18 cellular contexts compared by ENCODE assay signal in genomic region chr7:157441023-157441399, GRCh38.
DNase-seq lines count a peak whose midpoint lies in the region; ATAC-seq and TF ChIP-seq lines count a peak whose summit lies in the region.
"Had no signal": no experiment of that assay in that cellular context is flagged by ENCODE, and none has a peak within 500 bp of the region (broad histone marks: within the 10 kb centered on the region; RNA-seq: fewer than 3 reads in every experiment).

No MANE protein-coding gene starts in this region.

- no peak for TF ChIP-seq CTCF in OCI-LY3 (IDR thresholded peaks at IDR 0.05; ENCODE audit: low read depth, low read length)
- no peak for TF ChIP-seq CTCF in lower lobe of right lung (IDR thresholded peaks at IDR 0.05)
- TF ChIP-seq CTCF in spleen (IDR thresholded peaks at IDR 0.05 in 8 of 11, conservative IDR thresholded peaks at IDR 0.05 in 3 of 11): no peak
- no peak for TF ChIP-seq CTCF in A673 (conservative IDR thresholded peaks at IDR 0.05; ENCODE audit: low read depth, low read length)
- TF ChIP-seq CTCF in foreskin fibroblast (IDR thresholded peaks at IDR 0.05; ENCODE audit: low read depth, low read length): no peak

- H3K9ac ChIP-seq in OCI-LY3 (ENCODE audit: low read length): no peak overlapping the region

- H3K27ac Mint-ChIP-seq in activated naive CD4-positive, alpha-beta T cell treated with anti-CD3 and anti-CD28 coated beads for 36 hours: no peak overlapping the region

- ATAC-seq in lower lobe of right lung: no peak
- ATAC-seq: GM12878, Panc1 had no signal

- 91 to 96% (median 94%) methylated on average over 8 to 17 of the region's 17 CpGs for WGBS in spleen, 5 donors

- CTCF ChIA-PET in activated naive CD4-positive, alpha-beta T cell treated with anti-CD3 and anti-CD28 coated beads for 36 hours (lab: Charles Lee): no interaction called here
- CTCF ChIA-PET in A673 (lab: Charles Lee): interaction anchor here (1.1 kb wide), 1 partner anchor 202 kb away, joined by 5 read pairs; no protein-coding TSS in a partner anchor

- TF ChIP-seq POLR2A in spleen (IDR thresholded peaks at IDR 0.05): no peak

- no peaks in the 10 kb centered on the region for H3K79me2 ChIP-seq in OCI-LY3 (ENCODE audit: low read length)

- no peaks in the 10 kb centered on the region for H3K27me3 Mint-ChIP-seq in activated naive CD4-positive, alpha-beta T cell treated with anti-CD3 and anti-CD28 coated beads for 36 hours (ENCODE audit: low read depth)

- H3K27ac ChIP-seq in OCI-LY3 (ENCODE audit: low read length) (no peak overlapping the region), lower lobe of right lung (no peak overlapping the region), spleen (no peak overlapping the region), A673 (ENCODE audit: low read depth, low read length, poor library complexity, severe bottlenecking) (no peak overlapping the region)

- no peak overlapping the region for H3K4me3 Mint-ChIP-seq in activated naive CD4-positive, alpha-beta T cell treated with anti-CD3 and anti-CD28 coated beads for 36 hours

- H3K4me3 ChIP-seq in OCI-LY3 (ENCODE audit: low read length) (no peak overlapping the region), lower lobe of right lung (no peak overlapping the region), spleen (no peak overlapping the region), A673 (ENCODE audit: low read depth, low read length, poor library complexity, severe bottlenecking) (no peak overlapping the region), foreskin fibroblast (ENCODE audit: low read depth in 1 of 2, low read length in 2 of 2) (no peak overlapping the region)
- H3K4me3 ChIP-seq: GM12878 had no signal

- peak; percentile 22 for DNase-seq in NOMO-1 treated with DMSO at 0.1 percent for 48 hours (lab: John Stamatoyannopoulos, UW; ENCODE audit: unreplicated experiment)
- no peak for DNase-seq in NOMO-1 treated with dmso at 0.1 percent for 144 hours (lab: John Stamatoyannopoulos, UW; ENCODE audit: unreplicated experiment)
- DNase-seq in lower lobe of right lung: peak; percentile 18
- peak; percentile 59 for DNase-seq in spleen
- no peak for DNase-seq in activated naive CD4-positive, alpha-beta T cell treated with anti-CD3 and anti-CD28 coated beads for 36 hours
- DNase-seq in A673 (ENCODE audit: low spot score): no peak
- no peak for DNase-seq in foreskin fibroblast
- DNase-seq: 8988T, H7, Karpas-422, NCI-H146, NCI-H2107, NCI-H226, NCI-H526, SHP77 treated with DMSO at 0.1 percent for 48 hours had no signal

- H3K4me1 ChIP-seq in OCI-LY3 (ENCODE audit: low read length): peaks cover 5% of the 10 kb centered on the region; the same call in 1 of the 2 replicates
- H3K4me1 ChIP-seq in lower lobe of right lung: no peaks in the 10 kb centered on the region
- H3K4me1 ChIP-seq in spleen: no peaks in the 10 kb centered on the region
- H3K4me1 ChIP-seq in A673 (ENCODE audit: insufficient read depth, low read length, poor library complexity, severe bottlenecking): no peaks in the 10 kb centered on the region

- BruUV-seq in A673 (replicated peaks; lab: Mats Ljungman, UMichigan): no TSS peak

- no peaks in the 10 kb centered on the region for H3K9me3 Mint-ChIP-seq in activated naive CD4-positive, alpha-beta T cell treated with anti-CD3 and anti-CD28 coated beads for 36 hours

- H3K9me3 ChIP-seq in OCI-LY3 (ENCODE audit: insufficient read depth, low read length) (no peaks in the 10 kb centered on the region), lower lobe of right lung (no peaks in the 10 kb centered on the region), spleen (no peaks in the 10 kb centered on the region), A673 (ENCODE audit: low read depth, low read length, poor library complexity, severe bottlenecking) (no peaks in the 10 kb centered on the region)

- POLR2A ChIA-PET in A673 (lab: Charles Lee; ENCODE audit: low non-redundant PET): no interaction called here

- 0 out of 2 replicates have a peak overlapping the region, but pooled peaks have one; percentile 7 for H3K4me2 ChIP-seq in OCI-LY3 (ENCODE audit: low read length)

- no peaks in the 10 kb centered on the region for H3K27me3 ChIP-seq in OCI-LY3 (ENCODE audit: low read depth, low read length)
- no peaks in the 10 kb centered on the region for H3K27me3 ChIP-seq in lower lobe of right lung (ENCODE audit: low read depth)
- peaks cover 0 to 7% (median 0%) of the 10 kb centered on the region in 7 donors for H3K27me3 ChIP-seq in spleen (replicated peaks in 1 of 7)
- H3K27me3 ChIP-seq in A673 (replicated peaks; ENCODE audit: insufficient read depth, low read depth, low read length, poor library complexity): peaks cover 8% of the 10 kb centered on the region

- H4K20me1 ChIP-seq in OCI-LY3 (ENCODE audit: insufficient read depth, low read length): no peaks in the 10 kb centered on the region

- H3K4me1 Mint-ChIP-seq in activated naive CD4-positive, alpha-beta T cell treated with anti-CD3 and anti-CD28 coated beads for 36 hours (ENCODE audit: low read depth): no peaks in the 10 kb centered on the region

- intact Hi-C loops in lower lobe of right lung (cut with DNase I) (no loop called here), spleen (cut with DNase I; ENCODE audit: low total_unique reads) (no loop called here), A673 (cut with micrococcal nuclease; ENCODE audit: unreplicated experiment) (no loop called here)
- intact Hi-C loops in activated naive CD4-positive, alpha-beta T cell treated with anti-CD3 and anti-CD28 coated beads for 36 hours (cut with micrococcal nuclease): no loop called here

- H2AFZ ChIP-seq in OCI-LY3 (ENCODE audit: low read depth, low read length): no peak overlapping the region

- H3K36me3 Mint-ChIP-seq in activated naive CD4-positive, alpha-beta T cell treated with anti-CD3 and anti-CD28 coated beads for 36 hours (ENCODE audit: low read depth): no peaks in the 10 kb centered on the region

- no peaks in the 10 kb centered on the region for H3K36me3 ChIP-seq in OCI-LY3 (replicated peaks; ENCODE audit: low read depth, low read length)
- H3K36me3 ChIP-seq in lower lobe of right lung: no peaks in the 10 kb centered on the region
- H3K36me3 ChIP-seq in spleen: no peaks in the 10 kb centered on the region
- no peaks in the 10 kb centered on the region for H3K36me3 ChIP-seq in A673 (ENCODE audit: insufficient read depth, low read length, poor library complexity, severe bottlenecking)

Comparison
In these comparisons a context has a peak if more than half of its experiments do, and no peak if none do; other contexts are left out.
1. DNase-seq: peak in NOMO-1 treated with DMSO at 0.1 percent for 48 hours (single experiment), lower lobe of right lung (single experiment) and spleen (single experiment); none in NOMO-1 treated with dmso at 0.1 percent for 144 hours (single experiment), activated naive CD4-positive, alpha-beta T cell treated with anti-CD3 and anti-CD28 coated beads for 36 hours (single experiment), A673 (single experiment) and foreskin fibroblast (0 of 2).